Comparison of ENCODE assay signal across 8 cellular contexts in genomic region chr12:111437816-111438454, GRCh38. TPM values are rescaled to one million over a fixed set of nuclear protein-coding genes. Genes with fewer than 3 reads are reported as not detected.
DNase-seq lines count a peak whose midpoint lies in the region; ATAC-seq and TF ChIP-seq lines count a peak whose summit lies in the region.

No MANE protein-coding gene starts in this region.

- CTCF ChIA-PET in CD8-positive, alpha-beta T cell (lab: Charles Lee) = interaction anchor here (7.3 to 28.0 kb wide), 2 partner anchors 13 to 35 kb away, joined by 77 to 1191 read pairs; partner anchors contain the start of gene SH2B3

- peak overlapping the region; percentile 100 for H3K27ac Mint-ChIP-seq in CD8-positive, alpha-beta T cell

- peaks cover 92% of the 10 kb centered on the region for H3K4me1 Mint-ChIP-seq in CD8-positive, alpha-beta T cell (ENCODE audit: low read depth)

- H3K9me3 Mint-ChIP-seq in CD8-positive, alpha-beta T cell = no peaks in the 10 kb centered on the region

- no peaks in the 10 kb centered on the region for H3K27me3 Mint-ChIP-seq in CD8-positive, alpha-beta T cell (ENCODE audit: low read depth)

- ATAC-seq in CD8-positive, alpha-beta T cell = no peak
- no peak for ATAC-seq in GM18858 (IDR thresholded peaks at IDR 0.05; ENCODE audit: unreplicated experiment)

- intact Hi-C loops in CD8-positive, alpha-beta T cell (cut with DNase I, micrococcal nuclease) = loop anchor here in 1 of 2 experiments (10.0 kb wide), 2 partner anchors 567 to 853 kb away; partner anchors contain the start of gene PPTC7

- H3K4me3 Mint-ChIP-seq in CD8-positive, alpha-beta T cell = no peak overlapping the region

- no peaks in the 10 kb centered on the region for H3K27me3 ChIP-seq in CD8-positive, alpha-beta T cell (ENCODE audit: insufficient read depth, low read length)

- peak in 2 of 7 experiments; percentile 35 to 40 for DNase-seq in CD8-positive, alpha-beta T cell
- DNase-seq in NOMO-1 (lab: John Stamatoyannopoulos, UW; ENCODE audit: unreplicated experiment in 2 of 2) (peak; percentile 52 to 71), mucosa of gallbladder (ENCODE audit: low spot score) (peak; percentile 61), NCI-H1417 (lab: John Stamatoyannopoulos, UW) (no peak), HT-29 (ENCODE audit: low spot score) (no peak), DMS153 (lab: John Stamatoyannopoulos, UW) (no peak)

- H3K4me3 ChIP-seq in CD8-positive, alpha-beta T cell (ENCODE audit: low read depth, low read length) = no peak overlapping the region

- H3K36me3 ChIP-seq in CD8-positive, alpha-beta T cell (ENCODE audit: insufficient read depth, low read length) = no peaks in the 10 kb centered on the region

- H3K9me3 ChIP-seq in CD8-positive, alpha-beta T cell (ENCODE audit: low read length) = no peaks in the 10 kb centered on the region

- H3K4me1 ChIP-seq in CD8-positive, alpha-beta T cell (ENCODE audit: insufficient read depth, low read length) = peaks cover 83% of the 10 kb centered on the region

- H3K36me3 Mint-ChIP-seq in CD8-positive, alpha-beta T cell = peaks cover 12% of the 10 kb centered on the region

- TF ChIP-seq CTCF in CD8-positive, alpha-beta T cell (IDR thresholded peaks at IDR 0.05) = no peak

- POLR2A ChIA-PET in CD8-positive, alpha-beta T cell (lab: Charles Lee) = interaction anchor here (0.6 to 1.9 kb wide), 4 partner anchors 8 to 25 kb away, joined by 3 to 8 read pairs (median 4); no protein-coding TSS in a partner anchor

- H3K27ac ChIP-seq in CD8-positive, alpha-beta T cell (ENCODE audit: low read depth, low read length) = no peak overlapping the region
- H3K27ac ChIP-seq in cingulate gyrus (ENCODE audit: low read depth, low read length) = peak overlapping the region; percentile 54

RNA-seq across cellular contexts. Expression of gene SH2B3, which starts 32.2 kb away (rescaled TPM):
- 10 to 100 TPM; 48.7 to 48.8 TPM for total RNA-seq in CD8-positive, alpha-beta T cell
- 21.8 TPM for total RNA-seq in mucosa of gallbladder
- total RNA-seq in HT-29 (2014; rRNA removed; shearing (Covaris generic)) = 1.7 and 2.4 TPM in 2 replicates

Comparison
In these comparisons a context has a peak if more than half of its experiments do, and no peak if none do; other contexts are left out.
1. DNase-seq: peak in NOMO-1 (2 of 2) and mucosa of gallbladder (single experiment); none in NCI-H1417 (0 of 3), HT-29 (single experiment) and DMS153 (single experiment).